23 cellular contexts compared by ENCODE assay signal in the genomic region with DNA sequence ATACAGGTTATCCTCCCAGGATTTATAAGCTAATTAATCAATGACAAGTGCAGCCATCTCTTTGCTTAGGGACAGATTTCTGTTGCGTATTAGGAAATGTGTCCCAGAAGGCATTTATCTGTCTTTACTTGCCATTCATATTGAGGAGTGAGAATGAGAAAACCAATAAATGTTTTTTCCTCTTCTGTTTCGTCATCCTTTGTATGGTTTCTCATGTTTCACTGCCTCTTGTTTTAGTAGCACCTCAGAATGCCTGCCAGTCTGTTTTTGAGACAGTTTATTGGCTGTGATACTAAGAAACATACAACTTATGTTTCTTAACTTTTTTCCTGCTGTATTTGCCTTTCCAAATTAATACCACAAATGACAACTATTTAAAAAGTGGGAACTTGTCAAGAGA.
"Had no signal": no experiment of that assay in that cellular context is flagged by ENCODE, and none has a peak within 500 bp of the region (broad histone marks: within the 10 kb centered on the region; RNA-seq: fewer than 3 reads in every experiment).

No MANE protein-coding gene starts in this region.

- H3K4me2 ChIP-seq: SK-N-SH had no signal

- H3K27ac ChIP-seq: HL-60 had no signal

- FAIRE-seq: HTR-8/SVneo, RCC 7860 had no signal

- DNase-seq: KBM-7, MV-4-11, NCI-H1048, NCI-H1105, NCI-H1417, NCI-H1436 treated with DMSO at 0.1 percent for 48 hours, NCI-H1694, NCI-H187 treated with DMSO at 0.1 percent for 48 hours, NCI-H2029 treated with DMSO at 0.1 percent for 48 hours, NCI-H2171, NCI-H226, NCI-H446, NCI-H510A, NCI-H524 treated with DMSO at 0.1 percent for 48 hours, NCI-H774, Right ventricle myocardium superior, RPMI8226, SIG-M5, SK-N-SH, SW 1271 had no signal

- H3K9me3 ChIP-seq: SK-N-SH had no signal

- H3K9ac ChIP-seq: SK-N-SH had no signal
